ENCODE assay signal across 15 cellular contexts in genomic region chr2:3626118-3626816, GRCh38. TPM values are rescaled to one million over a fixed set of nuclear protein-coding genes. Genes with fewer than 3 reads are reported as not detected.
DNase-seq lines count a peak whose midpoint lies in the region; ATAC-seq and TF ChIP-seq lines count a peak whose summit lies in the region.
"Had no signal": no experiment of that assay in that cellular context is flagged by ENCODE, and none has a peak within 500 bp of the region (broad histone marks: within the 10 kb centered on the region; RNA-seq: fewer than 3 reads in every experiment).

No MANE protein-coding gene starts in this region.

- peak; percentile 15 for DNase-seq in RWPE2 (ENCODE audit: low spot score)
- DNase-seq in esophagus muscularis mucosa (ENCODE audit: extremely low spot score) = no peak
- peak; percentile 17 for DNase-seq in stomach
- no peak for DNase-seq in type B pancreatic cell (ENCODE audit: extremely low spot score, unreplicated experiment)
- no peak for DNase-seq in activated naive CD4-positive, alpha-beta T cell treated with anti-CD3 and anti-CD28 coated beads for 36 hours
- DNase-seq: activated CD4-positive, CD25-positive, alpha-beta regulatory T cell treated with anti-CD3 and anti-CD28 coated beads, Interleukin-2, amount 50 U/mL, for 72 hours; activated T-cell treated with anti-CD3 and anti-CD28 coated beads, Interleukin-2, amount 50 U/mL, for 48 hours; C1 segment of cervical spinal cord; stimulated activated naive CD8-positive, alpha-beta T cell treated with anti-CD3 and anti-CD28 coated beads, Interleukin-15, amount 100 ng/mL, for 72 hours had no signal

- no peaks in the 10 kb centered on the region for H3K36me3 ChIP-seq in RWPE2 (ENCODE audit: low read depth)
- H3K36me3 ChIP-seq in esophagus muscularis mucosa = no peaks in the 10 kb centered on the region
- H3K36me3 ChIP-seq in liver (ENCODE audit: control insufficient read depth in 4 of 4, insufficient read depth in 3 of 4, low read depth in 1 of 4, low read length in 3 of 4) = no peaks in the 10 kb centered on the region
- no peaks in the 10 kb centered on the region for H3K36me3 ChIP-seq in stomach
- H3K36me3 ChIP-seq: prostate gland had no signal

- H3K9me3 Mint-ChIP-seq in type B pancreatic cell = no peaks in the 10 kb centered on the region
- H3K9me3 Mint-ChIP-seq in activated naive CD4-positive, alpha-beta T cell treated with anti-CD3 and anti-CD28 coated beads for 36 hours = no peaks in the 10 kb centered on the region
- H3K9me3 Mint-ChIP-seq: stimulated activated naive CD8-positive, alpha-beta T cell treated with anti-CD3 and anti-CD28 coated beads, Interleukin-15, amount 100 ng/mL, for 72 hours had no signal

- H3K4me3 Mint-ChIP-seq in type B pancreatic cell = no peak overlapping the region
- no peak overlapping the region for H3K4me3 Mint-ChIP-seq in activated naive CD4-positive, alpha-beta T cell treated with anti-CD3 and anti-CD28 coated beads for 36 hours
- H3K4me3 Mint-ChIP-seq: stimulated activated naive CD8-positive, alpha-beta T cell treated with anti-CD3 and anti-CD28 coated beads, Interleukin-15, amount 100 ng/mL, for 72 hours had no signal

- TF ChIP-seq EP300 in esophagus muscularis mucosa (IDR thresholded peaks at IDR 0.05) (no peak), stomach (IDR thresholded peaks at IDR 0.05) (no peak)

- peak in 1 of 2 donors; percentile 12 for TF ChIP-seq RAD21 in liver (IDR thresholded peaks at IDR 0.05)

- H3K36me3 Mint-ChIP-seq in type B pancreatic cell = no peaks in the 10 kb centered on the region
- no peaks in the 10 kb centered on the region for H3K36me3 Mint-ChIP-seq in activated naive CD4-positive, alpha-beta T cell treated with anti-CD3 and anti-CD28 coated beads for 36 hours (ENCODE audit: low read depth)

- H3K27ac ChIP-seq in RWPE2 (ENCODE audit: poor library complexity, severe bottlenecking) = no peak overlapping the region
- peak overlapping the region; percentile 13 to 67 (median 42) for H3K27ac ChIP-seq in esophagus muscularis mucosa (replicated peaks in 1 of 4)
- H3K27ac ChIP-seq in liver (ENCODE audit: low read depth in 1 of 2, low read length in 2 of 2) = peak overlapping the region; percentile 53 to 56
- H3K27ac ChIP-seq in stomach = peak overlapping the region; percentile 7 to 64 (median 54)
- H3K27ac ChIP-seq: prostate gland had no signal

- H3K4me1 Mint-ChIP-seq in type B pancreatic cell (ENCODE audit: unreplicated experiment) = no peaks in the 10 kb centered on the region
- no peaks in the 10 kb centered on the region for H3K4me1 Mint-ChIP-seq in activated naive CD4-positive, alpha-beta T cell treated with anti-CD3 and anti-CD28 coated beads for 36 hours (ENCODE audit: low read depth)
- H3K4me1 Mint-ChIP-seq: stimulated activated naive CD8-positive, alpha-beta T cell treated with anti-CD3 and anti-CD28 coated beads, Interleukin-15, amount 100 ng/mL, for 72 hours had no signal

- H3K27me3 ChIP-seq in RWPE2 (ENCODE audit: insufficient read depth, poor library complexity, severe bottlenecking) (no peaks in the 10 kb centered on the region), esophagus muscularis mucosa (no peaks in the 10 kb centered on the region), liver (ENCODE audit: control insufficient read depth in 4 of 4, insufficient read depth in 4 of 4, low read length in 3 of 4) (no peaks in the 10 kb centered on the region), stomach (peaks cover 0 to 7% (median 0%) of the 10 kb centered on the region in 3 donors)

- CTCF ChIA-PET in activated naive CD4-positive, alpha-beta T cell treated with anti-CD3 and anti-CD28 coated beads for 36 hours (lab: Charles Lee) = no interaction called here

- TF ChIP-seq POLR2A in esophagus muscularis mucosa (IDR thresholded peaks at IDR 0.05; ENCODE audit: low read depth) (no peak), stomach (IDR thresholded peaks at IDR 0.05) (no peak)

- TF ChIP-seq CTCF in RWPE2 (IDR thresholded peaks at IDR 0.05; ENCODE audit: poor library complexity, severe bottlenecking) (no peak), esophagus muscularis mucosa (IDR thresholded peaks at IDR 0.05) (no peak), liver (IDR thresholded peaks at IDR 0.05; ENCODE audit: low read depth, low read length, missing input control) (no peak), stomach (IDR thresholded peaks at IDR 0.05) (no peak), type B pancreatic cell (conservative IDR thresholded peaks at IDR 0.05) (no peak)

- no peak overlapping the region for H3K27ac Mint-ChIP-seq in type B pancreatic cell
- H3K27ac Mint-ChIP-seq in activated naive CD4-positive, alpha-beta T cell treated with anti-CD3 and anti-CD28 coated beads for 36 hours = no peak overlapping the region
- H3K27ac Mint-ChIP-seq: stimulated activated naive CD8-positive, alpha-beta T cell treated with anti-CD3 and anti-CD28 coated beads, Interleukin-15, amount 100 ng/mL, for 72 hours had no signal

- H3K27me3 Mint-ChIP-seq in type B pancreatic cell = peaks cover 4% of the 10 kb centered on the region
- no peaks in the 10 kb centered on the region for H3K27me3 Mint-ChIP-seq in activated naive CD4-positive, alpha-beta T cell treated with anti-CD3 and anti-CD28 coated beads for 36 hours (ENCODE audit: low read depth)

- H3K4me3 ChIP-seq in RWPE2 (ENCODE audit: severe bottlenecking) (no peak overlapping the region), esophagus muscularis mucosa (no peak overlapping the region), liver (ENCODE audit: low read depth in 1 of 3, low read length in 3 of 3) (no peak overlapping the region), stomach (no peak overlapping the region)
- H3K4me3 ChIP-seq: prostate gland had no signal

- peaks cover 3% of the 10 kb centered on the region for H3K4me1 ChIP-seq in RWPE2 (ENCODE audit: insufficient read depth, poor library complexity, severe bottlenecking)
- H3K4me1 ChIP-seq in esophagus muscularis mucosa = peaks cover 11 to 27% (median 24%) of the 10 kb centered on the region in 4 donors
- H3K4me1 ChIP-seq in liver (ENCODE audit: control insufficient read depth in 4 of 4, insufficient read depth in 4 of 4, low read length in 3 of 4) = no peaks in the 10 kb centered on the region
- H3K4me1 ChIP-seq in stomach = peaks cover 0 to 8% (median 0%) of the 10 kb centered on the region in 4 donors
- H3K4me1 ChIP-seq: prostate gland had no signal

- 59% methylated on average over 12 of the region's 12 CpGs for WGBS in esophagus muscularis mucosa
- WGBS in liver = 76% methylated on average over 12 of the region's 12 CpGs
- 49 to 67% (median 53%) methylated on average over 12 of the region's 12 CpGs for WGBS in stomach, 5 donors

- H3K9me3 ChIP-seq in RWPE2 (ENCODE audit: severe bottlenecking) (peaks cover 3% of the 10 kb centered on the region), esophagus muscularis mucosa (peaks cover 0 to 11% (median 0%) of the 10 kb centered on the region in 4 donors), liver (ENCODE audit: control insufficient read depth in 4 of 4, low read length in 3 of 4) (no peaks in the 10 kb centered on the region), stomach (peaks cover 0 to 5% (median 0%) of the 10 kb centered on the region in 4 donors)
- H3K9me3 ChIP-seq: prostate gland had no signal

- no peak overlapping the region for H3K9ac ChIP-seq in liver (ENCODE audit: low read depth in 1 of 2, low read length in 2 of 2)

- no peak for ATAC-seq in RWPE2 (ENCODE audit: low read depth)
- ATAC-seq in HG03025 (IDR thresholded peaks at IDR 0.05; ENCODE audit: low FRiP score, unreplicated experiment) = no peak
- ATAC-seq in GM21515 (IDR thresholded peaks at IDR 0.05; ENCODE audit: unreplicated experiment) = no peak
- ATAC-seq: stimulated activated naive CD8-positive, alpha-beta T cell treated with anti-CD3 and anti-CD28 coated beads, Interleukin-15, amount 100 ng/mL, for 72 hours had no signal

- intact Hi-C loops in esophagus muscularis mucosa (cut with DNase I) (no loop called here), stomach (cut with DNase I; ENCODE audit: low total_unique reads) (no loop called here)
- intact Hi-C loops in activated naive CD4-positive, alpha-beta T cell treated with anti-CD3 and anti-CD28 coated beads for 36 hours (cut with micrococcal nuclease) = no loop called here

TF ChIP-seq in liver, 16 proteins besides CTCF, POLR2A, EP300 and RAD21 (continues in another document):
- TF ChIP-seq SP1 (IDR thresholded peaks at IDR 0.05) (peak; percentile 78), HNF4A (conservative IDR thresholded peaks at IDR 0.05) (no peak), FOXA1 (IDR thresholded peaks at IDR 0.05) (no peak)

RNA-seq across cellular contexts. Expression of gene COLEC11, which starts 31.4 kb away (rescaled TPM):
- total RNA-seq in esophagus muscularis mucosa = 10 to 100 TPM in 1 of 4 donors, 1 to 10 TPM in 3; 2.1 to 19.1 (median 6.6) TPM
- 10 to 100 TPM; 31.0 to 62.7 TPM for total RNA-seq in liver
- polyA plus RNA-seq in liver = 100 to 1,000 TPM in 1 of 2 donors, 10 to 100 TPM in 1; 79.1 to 100 TPM
- 1 to 10 TPM in 2 of 5 donors, not detected in 3; 2.0 to 4.5 TPM for total RNA-seq in stomach
- 1 to 10 TPM; 2.1 to 9.9 (median 3.3) TPM for polyA plus RNA-seq in stomach
- total RNA-seq in type B pancreatic cell (ENCODE audit: low replicate concordance) = 0.33 and 0.63 TPM in 2 replicates
- total RNA-seq in activated naive CD4-positive, alpha-beta T cell treated with anti-CD3 and anti-CD28 coated beads for 36 hours = under 1 TPM in 1 of 2 experiments, not detected in 1; 0.15 TPM
- total RNA-seq: T-helper 1 cell treated with Interleukin-12 subunit alpha and Interleukin-12 subunit beta and Interleukin-4 antibody, amounts not matched to agents 30 ng/mL and 1 ng/mL, for 36 hours had no signal

RNA-seq across cellular contexts. Expression of gene ALLC, which starts 31.7 kb away (rescaled TPM):
- total RNA-seq in esophagus muscularis mucosa (not detected), liver (1 to 10 TPM in 1 of 2 donors, under 1 TPM in 1; 0.14 to 1.3 TPM), stomach (not detected), type B pancreatic cell (ENCODE audit: low replicate concordance) (not detected in 2 replicates)
- polyA plus RNA-seq in liver (1 to 10 TPM in 1 of 2 donors, under 1 TPM in 1; 0.09 to 1.4 TPM), stomach (not detected)
- not detected for total RNA-seq in activated naive CD4-positive, alpha-beta T cell treated with anti-CD3 and anti-CD28 coated beads for 36 hours
- total RNA-seq: M059J; T-helper 1 cell treated with Interleukin-12 subunit alpha and Interleukin-12 subunit beta and Interleukin-4 antibody, amounts not matched to agents 30 ng/mL and 1 ng/mL, for 36 hours had no signal

RNA-seq across cellular contexts. Expression of gene RPS7, which starts 51.2 kb away (rescaled TPM):
- 1,000 to 10,000 TPM in 3 of 4 donors, 100 to 1,000 TPM in 1; 950 to 4,390 (median 2,121) TPM for total RNA-seq in esophagus muscularis mucosa
- 100 to 1,000 TPM; 523 to 852 TPM for total RNA-seq in liver
- polyA plus RNA-seq in liver = 100 to 1,000 TPM; 315 to 610 TPM
- 1,000 to 10,000 TPM; 1,571 to 2,461 (median 2,078) TPM for total RNA-seq in stomach
- 1,000 to 10,000 TPM; 3,068 to 4,006 (median 3,110) TPM for polyA plus RNA-seq in stomach
- 1,678 and 1,855 TPM in 2 replicates for total RNA-seq in type B pancreatic cell (ENCODE audit: low replicate concordance)
- total RNA-seq in activated naive CD4-positive, alpha-beta T cell treated with anti-CD3 and anti-CD28 coated beads for 36 hours = 1,000 to 10,000 TPM; 1,982 to 2,051 TPM

Comparison
In these comparisons a context has a peak if more than half of its experiments do, and no peak if none do; other contexts are left out.
1. DNase-seq: peak in RWPE2 (single experiment) and stomach (single experiment); none in esophagus muscularis mucosa (single experiment), type B pancreatic cell (single experiment) and activated naive CD4-positive, alpha-beta T cell treated with anti-CD3 and anti-CD28 coated beads for 36 hours (single experiment).